1 cellular context compared by ENCODE assay signal in genomic region chr2:239401450-239402227, GRCh38.
TF ChIP-seq lines count a peak whose summit lies in the region.

No MANE protein-coding gene starts in this region.

TF ChIP-seq in K562, 482 proteins besides CTCF, POLR2A, EP300 and RAD21 (continued from another document and continues in another):
- TF ChIP-seq NKRF (IDR thresholded peaks at IDR 0.05; ENCODE audit: borderline replicate concordance) (peak; percentile 40; the same call in 1 of the 2 replicates), KLF10 (CRISPR knock-in tag; IDR thresholded peaks at IDR 0.05) (no peak), HES1 (IDR thresholded peaks at IDR 0.05; ENCODE audit: low read depth) (peak; percentile 7), TFAP4 (CRISPR knock-in tag; IDR thresholded peaks at IDR 0.05; ENCODE audit: borderline replicate concordance) (peak; percentile 75), ZBTB5 (IDR thresholded peaks at IDR 0.05) (no peak), KLF13 (tag; IDR thresholded peaks at IDR 0.05; ENCODE audit: borderline replicate concordance, low read depth) (no peak; the same call in 1 of the 2 replicates), THRAP3 (IDR thresholded peaks at IDR 0.05; ENCODE audit: borderline replicate concordance) (no peak), CBX2 (IDR thresholded peaks at IDR 0.05; ENCODE audit: insufficient read depth, low read length, poor library complexity, severe bottlenecking) (no peak), ZHX1 (conservative IDR thresholded peaks at IDR 0.05; ENCODE audit: low read length) (0 out of 2 replicates have a peak, but pooled peaks have one; percentile 53), NCOR1 (IDR thresholded peaks at IDR 0.05) (no peak; the same call in 1 of the 2 replicates), FOXO4 (CRISPR knock-in tag; IDR thresholded peaks at IDR 0.05) (no peak), HMGXB4 (CRISPR knock-in tag; IDR thresholded peaks at IDR 0.05) (no peak), ZNF146 (CRISPR knock-in tag; IDR thresholded peaks at IDR 0.05; ENCODE audit: unreplicated experiment) (no peak), CHAMP1 (IDR thresholded peaks at IDR 0.05) (no peak), ZNF224 (CRISPR knock-in tag; IDR thresholded peaks at IDR 0.05) (peak; percentile 15; the same call in 1 of the 2 replicates), CUX1 (CRISPR knock-in tag; IDR thresholded peaks at IDR 0.05) (no peak), CCAR2 (IDR thresholded peaks at IDR 0.05; ENCODE audit: low read depth, low read length) (no peak), TEAD2 (tag; IDR thresholded peaks at IDR 0.05) (no peak), ATF6 (CRISPR knock-in tag; IDR thresholded peaks at IDR 0.05) (peak; percentile 88; the same call in 1 of the 2 replicates), NR2C1 (IDR thresholded peaks at IDR 0.05) (no peak), NR2C1 (tag; IDR thresholded peaks at IDR 0.05) (no peak), KAT8 (IDR thresholded peaks at IDR 0.05; ENCODE audit: low read depth) (no peak), MEF2D (tag; conservative IDR thresholded peaks at IDR 0.05; ENCODE audit: low read depth) (0 out of 2 replicates have a peak, but pooled peaks have one; percentile 17), HNRNPH1 (optimal IDR thresholded peaks at IDR 0.05; ENCODE audit: low read depth, low read length) (no peak), RBM39 (optimal IDR thresholded peaks at IDR 0.05; ENCODE audit: low read depth, low read length) (no peak), ZNF785 (CRISPR knock-in tag; IDR thresholded peaks at IDR 0.05) (no peak), FOXM1 (IDR thresholded peaks at IDR 0.05; ENCODE audit: low read depth) (no peak), FOXM1 (CRISPR knock-in tag; IDR thresholded peaks at IDR 0.05; ENCODE audit: low read depth) (peak; percentile 94), HDAC8 (tag; IDR thresholded peaks at IDR 0.05) (no peak), ZNF239 (CRISPR knock-in tag; IDR thresholded peaks at IDR 0.05) (no peak), RUNX1 (IDR thresholded peaks at IDR 0.05; ENCODE audit: low read depth) (no peak; the same call in 1 of the 2 replicates), TARDBP (IDR thresholded peaks at IDR 0.05) (no peak), DACH1 (IDR thresholded peaks at IDR 0.05; ENCODE audit: partially characterized antibody) (no peak)
